Comparison of ENCODE assay signal across 20 cellular contexts in genomic region chr11:118016094-118016493, GRCh38. TPM values are rescaled to one million over a fixed set of nuclear protein-coding genes. Genes with fewer than 3 reads are reported as not detected.
A peak's percentile ranks its signal among the peaks of the same experiment; 100 is the strongest.
DNase-seq lines count a peak whose midpoint lies in the region; TF ChIP-seq lines count a peak whose summit lies in the region.
"Had no signal": no experiment of that assay in that cellular context is flagged by ENCODE, and none has a peak within 500 bp of the region (broad histone marks: within the 10 kb centered on the region; RNA-seq: fewer than 3 reads in every experiment).

No MANE protein-coding gene starts in this region.

- H2AFZ ChIP-seq in SU-DHL-6 (ENCODE audit: low read depth, low read length, severe bottlenecking), result no peak overlapping the region

- H3K27me3 Mint-ChIP-seq in CD14-positive monocyte (ENCODE audit: low read depth in 3 of 3) (peaks cover 0 to 2% (median 2%) of the 10 kb centered on the region in 3 donors), immature natural killer cell (ENCODE audit: low read depth in 3 of 3) (peaks cover 0 to 5% (median 2%) of the 10 kb centered on the region in 3 donors)
- H3K27me3 Mint-ChIP-seq: activated naive CD4-positive, alpha-beta T cell treated with anti-CD3 and anti-CD28 coated beads, Interleukin-2, amount 50 U/mL, for 24 hours had no signal

- H3F3A ChIP-seq in SU-DHL-6 (ENCODE audit: insufficient read depth), result peaks cover 16% of the 10 kb centered on the region

- H3K27me3 ChIP-seq in HL-60 (ENCODE audit: insufficient read depth, poor library complexity, severe bottlenecking), result no peaks in the 10 kb centered on the region
- H3K27me3 ChIP-seq in SU-DHL-6 (ENCODE audit: low read length), result no peaks in the 10 kb centered on the region
- H3K27me3 ChIP-seq: brain microvascular endothelial cell, Peyer's patch, right lobe of liver had no signal

- TF ChIP-seq POLR2A in erythroblast (IDR thresholded peaks at IDR 0.05; ENCODE audit: low read length), result no peak

- H3K36me3 ChIP-seq in SU-DHL-6 (ENCODE audit: low read length), result peaks cover 9% of the 10 kb centered on the region; the same call in 1 of the 2 replicates
- H3K36me3 ChIP-seq: brain microvascular endothelial cell, Peyer's patch, right lobe of liver had no signal

- TF ChIP-seq CTCF in CD14-positive monocyte (IDR thresholded peaks at IDR 0.05) (no peak), HL-60 (IDR thresholded peaks at IDR 0.05; ENCODE audit: insufficient read depth, low read length) (no peak), SU-DHL-6 (IDR thresholded peaks at IDR 0.05; ENCODE audit: insufficient read depth, low read length, poor library complexity, severe bottlenecking) (no peak)

- no peak overlapping the region for H3K4me3 ChIP-seq in HL-60 (replicated peaks; ENCODE audit: insufficient read depth, low read length)
- no peak overlapping the region for H3K4me3 ChIP-seq in SU-DHL-6 (ENCODE audit: insufficient read depth, low read length, poor library complexity, severe bottlenecking)
- H3K4me3 ChIP-seq: Peyer's patch, right lobe of liver had no signal

- H3K4me2 ChIP-seq in SU-DHL-6 (ENCODE audit: low read depth, low read length, poor library complexity, severe bottlenecking), result peak overlapping the region; percentile 5

- no peak overlapping the region for H3K9ac ChIP-seq in SU-DHL-6 (ENCODE audit: low read length)

- H3K27ac ChIP-seq in HL-60 (replicated peaks) (peak overlapping the region; percentile 19), SU-DHL-6 (ENCODE audit: low read depth, low read length) (peak overlapping the region; percentile 42)
- H3K27ac ChIP-seq: brain microvascular endothelial cell, right lobe of liver had no signal

- DNase-seq in CD14-positive monocyte (ENCODE audit: low spot score), result no peak
- DNase-seq in HL-60 (ENCODE audit: low read depth in 1 of 2, low spot score in 1 of 2), result peak in 1 of 2 experiments; percentile 38
- DNase-seq in immature natural killer cell, result no peak
- DNase-seq in hypothalamus (lab: John Stamatoyannopoulos, UW), result no peak
- DNase-seq in erythroblast (lab: John Stamatoyannopoulos, UW), result no peak
- no peak for DNase-seq in HuH-7 (ENCODE audit: low spot score)
- DNase-seq: activated CD8-positive, alpha-beta memory T cell treated with anti-CD3 and anti-CD28 coated beads, Interleukin-2, amount 50 U/mL, for 4 hours; brain microvascular endothelial cell; dermis blood vessel endothelial cell; HFFc6; left ventricle myocardium superior; NCI-H1092; NCI-H2081 treated with DMSO at 0.1 percent for 48 hours; NCI-H69; right lobe of liver; stimulated activated CD4-positive, alpha-beta T cell treated with anti-CD3 and anti-CD28 coated beads, Interleukin-2, amount 100 ng/mL, for 24 hours had no signal

- peaks cover 56% of the 10 kb centered on the region for H3K4me1 Mint-ChIP-seq in CD14-positive monocyte
- peaks cover 62 to 73% of the 10 kb centered on the region in 2 donors for H3K4me1 Mint-ChIP-seq in immature natural killer cell
- H3K4me1 Mint-ChIP-seq: WTC11 had no signal

- H3K9me2 ChIP-seq in SU-DHL-6 (replicated peaks; ENCODE audit: insufficient read depth, low read length), result no peaks in the 10 kb centered on the region

- H3K4me3 Mint-ChIP-seq in CD14-positive monocyte, result peak overlapping the region in 1 of 2 donors; percentile 48
- peak overlapping the region; percentile 70 to 91 (median 73) for H3K4me3 Mint-ChIP-seq in immature natural killer cell
- H3K4me3 Mint-ChIP-seq: HFFc6, WTC11 had no signal

- peaks cover 23% of the 10 kb centered on the region; the same call in 1 of the 2 replicates for H3K9me3 ChIP-seq in SU-DHL-6 (ENCODE audit: insufficient read depth, low read length)
- H3K9me3 ChIP-seq: right lobe of liver had no signal

- intact Hi-C loops in CD14-positive monocyte (cut with micrococcal nuclease), result loop anchor here in 1 of 2 donors (10.0 kb wide), 1 partner anchor 69 kb away; the partner anchor contains the start of gene SMIM35

- H3K36me3 Mint-ChIP-seq in CD14-positive monocyte, result peaks cover 9 to 15% of the 10 kb centered on the region in 2 donors
- peaks cover 7 to 21% (median 16%) of the 10 kb centered on the region in 3 donors for H3K36me3 Mint-ChIP-seq in immature natural killer cell

- no peaks in the 10 kb centered on the region for H4K20me1 ChIP-seq in SU-DHL-6 (ENCODE audit: low read depth, low read length)

- H3K79me2 ChIP-seq in SU-DHL-6 (ENCODE audit: insufficient read depth, low read length), result no peaks in the 10 kb centered on the region

- H3K27ac Mint-ChIP-seq in CD14-positive monocyte, result peak overlapping the region in 5 of 7 donors; percentile 47 to 85 (median 62)
- peak overlapping the region; percentile 81 to 95 (median 92) for H3K27ac Mint-ChIP-seq in immature natural killer cell
- H3K27ac Mint-ChIP-seq: activated naive CD4-positive, alpha-beta T cell treated with anti-CD3 and anti-CD28 coated beads, Interleukin-2, amount 50 U/mL, for 24 hours; HFFc6; WTC11 had no signal

- peaks cover 13 to 22% (median 20%) of the 10 kb centered on the region in 7 donors for H3K9me3 Mint-ChIP-seq in CD14-positive monocyte
- H3K9me3 Mint-ChIP-seq in immature natural killer cell, result peaks cover 6 to 19% (median 9%) of the 10 kb centered on the region in 6 donors

RNA-seq across cellular contexts. Expression of gene IL10RA, which starts 29.9 kb away (rescaled TPM):
- 100 to 1,000 TPM; 152 to 226 TPM for polyA plus RNA-seq in CD14-positive monocyte
- polyA plus RNA-seq in immature natural killer cell, result 100 to 1,000 TPM; 215 to 460 (median 264) TPM
